In the genomic region with DNA sequence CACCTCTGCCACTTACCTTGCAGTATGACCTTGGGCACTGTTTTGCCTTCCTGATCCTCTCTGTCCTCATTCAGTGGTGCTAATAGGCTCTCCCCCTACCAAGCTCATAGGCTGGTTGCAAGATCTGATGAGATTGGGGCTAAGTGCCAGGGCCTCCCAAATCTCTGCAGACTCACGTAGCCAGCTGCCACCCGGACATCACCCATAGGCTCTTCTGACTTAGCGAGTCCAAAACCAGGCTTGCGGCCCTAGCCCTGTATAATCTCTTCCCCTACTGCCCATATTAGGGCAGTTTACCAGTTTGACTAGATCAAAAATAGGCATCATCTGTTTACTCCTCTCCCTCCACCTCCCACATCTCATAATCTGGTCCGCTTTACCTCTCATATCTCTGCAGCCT, we compare ENCODE assay signal across 1 cellular context.
TF ChIP-seq lines count a peak whose summit lies in the region.

No MANE protein-coding gene starts in this region.

TF ChIP-seq in HepG2, 621 proteins besides CTCF, POLR2A, EP300 and RAD21:
- TF ChIP-seq, protein P1, sequence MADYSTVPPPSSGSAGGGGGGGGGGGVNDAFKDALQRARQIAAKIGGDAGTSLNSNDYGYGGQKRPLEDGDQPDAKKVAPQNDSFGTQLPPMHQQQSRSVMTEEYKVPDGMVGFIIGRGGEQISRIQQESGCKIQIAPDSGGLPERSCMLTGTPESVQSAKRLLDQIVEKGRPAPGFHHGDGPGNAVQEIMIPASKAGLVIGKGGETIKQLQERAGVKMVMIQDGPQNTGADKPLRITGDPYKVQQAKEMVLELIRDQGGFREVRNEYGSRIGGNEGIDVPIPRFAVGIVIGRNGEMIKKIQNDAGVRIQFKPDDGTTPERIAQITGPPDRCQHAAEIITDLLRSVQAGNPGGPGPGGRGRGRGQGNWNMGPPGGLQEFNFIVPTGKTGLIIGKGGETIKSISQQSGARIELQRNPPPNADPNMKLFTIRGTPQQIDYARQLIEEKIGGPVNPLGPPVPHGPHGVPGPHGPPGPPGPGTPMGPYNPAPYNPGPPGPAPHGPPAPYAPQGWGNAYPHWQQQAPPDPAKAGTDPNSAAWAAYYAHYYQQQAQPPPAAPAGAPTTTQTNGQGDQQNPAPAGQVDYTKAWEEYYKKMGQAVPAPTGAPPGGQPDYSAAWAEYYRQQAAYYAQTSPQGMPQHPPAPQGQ (CRISPR knock-in tag; IDR thresholded peaks at IDR 0.05; ENCODE audit: borderline replicate concordance): no peak
- TF ChIP-seq RBM22 (optimal IDR thresholded peaks at IDR 0.05; ENCODE audit: low read length): peak; percentile 62
- TF ChIP-seq ZNF12 (CRISPR knock-in tag; IDR thresholded peaks at IDR 0.05): no peak
- no peak for TF ChIP-seq HES4 (CRISPR knock-in tag; IDR thresholded peaks at IDR 0.05; ENCODE audit: borderline replicate concordance)
- TF ChIP-seq MAF1 (CRISPR knock-in tag; IDR thresholded peaks at IDR 0.05; ENCODE audit: borderline replicate concordance): no peak
TF ChIP-seq in HepG2: peak in this region for 1.
